Comparison of ENCODE assay signal across 10 cellular contexts in genomic region chr7:92916751-92917369, GRCh38.
DNase-seq lines count a peak whose midpoint lies in the region; ATAC-seq and TF ChIP-seq lines count a peak whose summit lies in the region.
"Had no signal": no experiment of that assay in that cellular context is flagged by ENCODE, and none has a peak within 500 bp of the region (broad histone marks: within the 10 kb centered on the region; RNA-seq: fewer than 3 reads in every experiment).

No MANE protein-coding gene starts in this region.

- ATAC-seq in gastroesophageal sphincter (no peak), GM19452 (IDR thresholded peaks at IDR 0.05; ENCODE audit: unreplicated experiment) (no peak)

- TF ChIP-seq CTCF in cardiac fibroblast (IDR thresholded peaks at IDR 0.05; ENCODE audit: low read depth, low read length) = no peak
- no peak for TF ChIP-seq CTCF in neural progenitor cell (IDR thresholded peaks at IDR 0.05)
- TF ChIP-seq CTCF in gastroesophageal sphincter (IDR thresholded peaks at IDR 0.05) = no peak

- H3K9me3 Mint-ChIP-seq in neural progenitor cell = peaks cover 14% of the 10 kb centered on the region
- H3K9me3 Mint-ChIP-seq in activated CD4-positive, alpha-beta T cell treated with anti-CD3 and anti-CD28 coated beads, Interleukin-2, amount 10 ng/mL, durations not matched to agents 24 days and 14 days = peaks cover 16% of the 10 kb centered on the region

- no peaks in the 10 kb centered on the region for H3K27me3 ChIP-seq in neural progenitor cell
- H3K27me3 ChIP-seq in gastroesophageal sphincter = no peaks in the 10 kb centered on the region

- H2AFZ ChIP-seq in neural progenitor cell (replicated peaks) = no peak overlapping the region

- DNase-seq in G401 (ENCODE audit: low spot score) (peak; percentile 35), NCI-H2107 treated with DMSO at 0.1 percent for 48 hours (lab: John Stamatoyannopoulos, UW; ENCODE audit: unreplicated experiment) (peak; percentile 14), cardiac fibroblast (ENCODE audit: low read depth in 2 of 2) (peak; percentile 68 to 79), neural progenitor cell (ENCODE audit: low spot score) (peak; percentile 86), NCI-H2081 treated with DMSO at 0.1 percent for 48 hours (lab: John Stamatoyannopoulos, UW) (no peak)
- DNase-seq in activated CD4-positive, alpha-beta T cell treated with anti-CD3 and anti-CD28 coated beads, Interleukin-2, amount 10 ng/mL, durations not matched to agents 24 days and 14 days = no peak
- DNase-seq: activated T-cell treated with anti-CD3 and anti-CD28 coated beads, Interleukin-2, amount 50 U/mL, for 1 hour; stimulated activated CD4-positive, alpha-beta T cell treated with anti-CD3 and anti-CD28 coated beads, Interleukin-4, amount 100 ng/mL, for 1 hour had no signal

- H3K4me3 Mint-ChIP-seq in neural progenitor cell = peak overlapping the region; percentile 5
- no peak overlapping the region for H3K4me3 Mint-ChIP-seq in activated CD4-positive, alpha-beta T cell treated with anti-CD3 and anti-CD28 coated beads, Interleukin-2, amount 10 ng/mL, durations not matched to agents 24 days and 14 days

- H3K9ac ChIP-seq in neural progenitor cell = no peak overlapping the region

- H3K4me1 Mint-ChIP-seq in neural progenitor cell = peaks cover 23% of the 10 kb centered on the region
- H3K4me1 Mint-ChIP-seq in activated CD4-positive, alpha-beta T cell treated with anti-CD3 and anti-CD28 coated beads, Interleukin-2, amount 10 ng/mL, durations not matched to agents 24 days and 14 days = no peaks in the 10 kb centered on the region

- H3K9me3 ChIP-seq in neural progenitor cell (ENCODE audit: low read depth) = no peaks in the 10 kb centered on the region
- H3K9me3 ChIP-seq in gastroesophageal sphincter = no peaks in the 10 kb centered on the region

- no peak for TF ChIP-seq EP300 in gastroesophageal sphincter (IDR thresholded peaks at IDR 0.05)

- H4K20me1 ChIP-seq in neural progenitor cell (ENCODE audit: low read depth) = no peaks in the 10 kb centered on the region

- H3K4me1 ChIP-seq in neural progenitor cell (peaks cover 15% of the 10 kb centered on the region), gastroesophageal sphincter (peaks cover 0 to 12% (median 5%) of the 10 kb centered on the region in 3 donors)

- intact Hi-C loops in activated CD4-positive, alpha-beta T cell treated with anti-CD3 and anti-CD28 coated beads, Interleukin-2, amount 10 ng/mL, durations not matched to agents 24 days and 14 days (cut with micrococcal nuclease) = no loop called here

- H3K27me3 Mint-ChIP-seq in neural progenitor cell (ENCODE audit: insufficient read depth, low read depth) = no peaks in the 10 kb centered on the region
- no peaks in the 10 kb centered on the region for H3K27me3 Mint-ChIP-seq in activated CD4-positive, alpha-beta T cell treated with anti-CD3 and anti-CD28 coated beads, Interleukin-2, amount 10 ng/mL, durations not matched to agents 24 days and 14 days

- H3K27ac Mint-ChIP-seq in neural progenitor cell = peak overlapping the region; percentile 96
- H3K27ac Mint-ChIP-seq in activated CD4-positive, alpha-beta T cell treated with anti-CD3 and anti-CD28 coated beads, Interleukin-2, amount 10 ng/mL, durations not matched to agents 24 days and 14 days = no peak overlapping the region

- in situ Hi-C loops in G401 (cut with HindIII; ENCODE audit: low sequenced_read_pairs) = no loop called here

- peaks cover 6% of the 10 kb centered on the region for H3F3A ChIP-seq in neural progenitor cell (ENCODE audit: low read depth)

- no peaks in the 10 kb centered on the region for H3K36me3 ChIP-seq in neural progenitor cell
- no peaks in the 10 kb centered on the region for H3K36me3 ChIP-seq in gastroesophageal sphincter

- WGBS in gastroesophageal sphincter (ENCODE audit: low coverage in 1 of 2), 2 donors = 18 to 23% methylated on average over 2 to 3 of the region's 3 CpGs

- H3K27ac ChIP-seq in neural progenitor cell = peak overlapping the region; percentile 90
- H3K27ac ChIP-seq in gastroesophageal sphincter = peak overlapping the region in 2 of 4 donors; percentile 27 to 43

- H3K4me3 ChIP-seq in cardiac fibroblast (replicated peaks in 1 of 2; ENCODE audit: low read depth in 2 of 2, low read length in 2 of 2) (no peak overlapping the region), neural progenitor cell (no peak overlapping the region), gastroesophageal sphincter (no peak overlapping the region)

- no peak for TF ChIP-seq POLR2A in gastroesophageal sphincter (IDR thresholded peaks at IDR 0.05)

- no peaks in the 10 kb centered on the region for H3K79me2 ChIP-seq in neural progenitor cell (ENCODE audit: low read depth)

- peak overlapping the region; percentile 65 for H3K4me2 ChIP-seq in neural progenitor cell

- H3K36me3 Mint-ChIP-seq in neural progenitor cell = no peaks in the 10 kb centered on the region
- no peaks in the 10 kb centered on the region for H3K36me3 Mint-ChIP-seq in activated CD4-positive, alpha-beta T cell treated with anti-CD3 and anti-CD28 coated beads, Interleukin-2, amount 10 ng/mL, durations not matched to agents 24 days and 14 days (ENCODE audit: low read depth)

Comparison
In these comparisons a context has a peak if more than half of its experiments do, and no peak if none do; other contexts are left out.
1. DNase-seq: peak in G401 (single experiment), NCI-H2107 treated with DMSO at 0.1 percent for 48 hours (single experiment), cardiac fibroblast (2 of 2) and neural progenitor cell (single experiment); none in NCI-H2081 treated with DMSO at 0.1 percent for 48 hours (single experiment) and activated CD4-positive, alpha-beta T cell treated with anti-CD3 and anti-CD28 coated beads, Interleukin-2, amount 10 ng/mL, durations not matched to agents 24 days and 14 days (single experiment).